In the genomic region with DNA sequence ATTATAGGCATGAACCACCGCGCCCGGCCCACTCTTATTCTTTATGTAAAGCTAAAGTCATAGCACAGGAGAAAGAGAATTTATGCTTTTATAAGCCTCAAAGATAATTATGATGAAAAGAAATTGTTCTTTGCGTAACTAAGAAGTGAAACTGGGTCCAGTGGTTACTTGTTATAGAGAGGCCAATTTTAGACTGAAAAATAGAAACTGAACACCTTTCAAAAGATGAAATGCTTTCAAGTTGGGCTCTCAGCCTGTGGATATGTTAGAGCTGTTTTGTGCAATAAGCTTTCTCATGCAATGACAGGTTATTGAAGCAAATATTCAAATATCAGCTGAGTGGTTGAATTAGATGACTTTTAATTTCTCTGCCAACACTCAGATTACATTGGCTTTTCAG, we compare ENCODE assay signal across 21 cellular contexts. TPM values are rescaled to one million over a fixed set of nuclear protein-coding genes. Genes with fewer than 3 reads are reported as not detected.
A peak's percentile ranks its signal among the peaks of the same experiment; 100 is the strongest.
DNase-seq lines count a peak whose midpoint lies in the region; ATAC-seq, FAIRE-seq and TF ChIP-seq lines count a peak whose summit lies in the region.
"Had no signal": no experiment of that assay in that cellular context is flagged by ENCODE, and none has a peak within 500 bp of the region (broad histone marks: within the 10 kb centered on the region; RNA-seq: fewer than 3 reads in every experiment).

No MANE protein-coding gene starts in this region.

- H3K9ac ChIP-seq in astrocyte (ENCODE audit: low read length), result no peak overlapping the region
- H3K9ac ChIP-seq: BLaER1 treated with 17β-estradiol and CSF1 and Interleukin-3, amounts not matched to agents 10 nM and 100 nM had no signal

- H3K27ac Mint-ChIP-seq in astrocyte (ENCODE audit: unreplicated experiment), result peak overlapping the region; percentile 18
- H3K27ac Mint-ChIP-seq: GM23338 had no signal

- in situ Hi-C loops in HAP-1 (cut with MboI; ENCODE audit: low sequenced_read_pairs), result no loop called here

- no peak for TF ChIP-seq RAD21 in A549 (conservative IDR thresholded peaks at IDR 0.05 in 1 of 2, IDR thresholded peaks at IDR 0.05 in 1 of 2)

- H3K79me2 ChIP-seq in astrocyte (ENCODE audit: insufficient read depth, low read length), result no peaks in the 10 kb centered on the region

- no peak for DNase-seq in A549 (ENCODE audit: low read depth in 1 of 2, low spot score in 1 of 2)
- peak; percentile 40 to 83 for DNase-seq in NOMO-1 (lab: John Stamatoyannopoulos, UW; ENCODE audit: unreplicated experiment in 2 of 2)
- DNase-seq in astrocyte (ENCODE audit: low read depth), result no peak
- no peak for DNase-seq in NCI-H1105 treated with DMSO at 0.1 percent for 48 hours (lab: John Stamatoyannopoulos, UW)
- no peak for DNase-seq in cortex of kidney (lab: John Stamatoyannopoulos, UW)
- no peak for DNase-seq in HAP-1 (ENCODE audit: low spot score in 2 of 2)
- DNase-seq: MG63, NCI-H1417, NCI-H1930, NCI-H2171 treated with DMSO at 0.1 percent for 48 hours, NCI-H774, RPMI8226, SJCRH30 had no signal

- H3K4me1 ChIP-seq in A549, result peaks cover 41% of the 10 kb centered on the region
- peaks cover 19% of the 10 kb centered on the region for H3K4me1 ChIP-seq in astrocyte (ENCODE audit: insufficient read depth, low read length)
- peaks cover 25% of the 10 kb centered on the region for H3K4me1 ChIP-seq in HAP-1

- H3K4me3 Mint-ChIP-seq in astrocyte (ENCODE audit: unreplicated experiment), result no peak overlapping the region
- H3K4me3 Mint-ChIP-seq: GM23338 had no signal

- H3K9me3 ChIP-seq in A549, result no peaks in the 10 kb centered on the region
- no peaks in the 10 kb centered on the region for H3K9me3 ChIP-seq in astrocyte (ENCODE audit: insufficient read depth, low read depth, low read length)
- H3K9me3 ChIP-seq in HAP-1, result no peaks in the 10 kb centered on the region
- H3K9me3 ChIP-seq: BLaER1 treated with 17β-estradiol and CSF1 and Interleukin-3, amounts not matched to agents 10 nM and 100 nM; MG63; SJCRH30 had no signal

- TF ChIP-seq POLR2A in A549 (IDR thresholded peaks at IDR 0.05; ENCODE audit: low read length), result no peak

- 96% methylated on average over 4 of the region's 4 CpGs for WGBS in A549 (ENCODE audit: missing lambda C conversion rate)

- H4K20me1 ChIP-seq in astrocyte (ENCODE audit: insufficient read depth, low read length), result no peaks in the 10 kb centered on the region
- H4K20me1 ChIP-seq: BLaER1 treated with 17β-estradiol and CSF1 and Interleukin-3, amounts not matched to agents 10 nM and 100 nM had no signal

- no peak for ATAC-seq in A549
- peak; percentile 25 for ATAC-seq in GM18498 (IDR thresholded peaks at IDR 0.05; ENCODE audit: unreplicated experiment)
- ATAC-seq: GM23338 had no signal

- no peak for FAIRE-seq in A549 (lab: Jason Lieb, UNC)
- FAIRE-seq in astrocyte (lab: Jason Lieb, UNC), result no peak
- FAIRE-seq: A204.1, GM18507, HepG2 had no signal

- no peak overlapping the region for H2AFZ ChIP-seq in astrocyte (ENCODE audit: low read depth, low read length)
- H2AFZ ChIP-seq: GM23338 had no signal

- CTCF ChIA-PET in A549 (lab: Yijun Ruan, JAX), result interaction anchor here (0.7 to 13.3 kb wide), 7 partner anchors 14 to 92 kb away, joined by 3 to 292 read pairs (median 191); no protein-coding TSS in a partner anchor

- H3K4me3 ChIP-seq in A549 (no peak overlapping the region), astrocyte (ENCODE audit: insufficient read depth, low read depth, low read length) (no peak overlapping the region), HAP-1 (no peak overlapping the region)
- H3K4me3 ChIP-seq: BLaER1 treated with 17β-estradiol and CSF1 and Interleukin-3, amounts not matched to agents 10 nM and 100 nM; GM23338; MG63; SJCRH30 had no signal

- TF ChIP-seq CTCF in A549 (IDR thresholded peaks at IDR 0.05) (no peak), astrocyte (IDR thresholded peaks at IDR 0.05; ENCODE audit: insufficient read depth, low read depth, low read length) (no peak)

- POLR2A ChIA-PET in A549 (lab: Yijun Ruan, JAX), result no interaction called here

- H3K36me3 ChIP-seq in astrocyte (ENCODE audit: insufficient read depth, low read length) (no peaks in the 10 kb centered on the region), HAP-1 (replicated peaks) (no peaks in the 10 kb centered on the region)
- H3K36me3 ChIP-seq: BLaER1 treated with 17β-estradiol and CSF1 and Interleukin-3, amounts not matched to agents 10 nM and 100 nM; MG63; SJCRH30 had no signal

- no peaks in the 10 kb centered on the region for H3K9me3 Mint-ChIP-seq in astrocyte (ENCODE audit: unreplicated experiment)
- H3K9me3 Mint-ChIP-seq: GM23338 had no signal

- H3K27me3 Mint-ChIP-seq in astrocyte (ENCODE audit: low read depth, unreplicated experiment), result no peaks in the 10 kb centered on the region

- H3K4me2 ChIP-seq in A549 (peak overlapping the region; percentile 87; the same call in 1 of the 3 replicates), astrocyte (ENCODE audit: low read length) (no peak overlapping the region)
- H3K4me2 ChIP-seq: BLaER1 treated with 17β-estradiol and CSF1 and Interleukin-3, amounts not matched to agents 10 nM and 100 nM; GM23338 had no signal

- H3K36me3 Mint-ChIP-seq in astrocyte (ENCODE audit: low read depth, unreplicated experiment), result no peaks in the 10 kb centered on the region

- H3K27me3 ChIP-seq in astrocyte (ENCODE audit: insufficient read depth, low read length) (no peaks in the 10 kb centered on the region), HAP-1 (ENCODE audit: low read depth) (no peaks in the 10 kb centered on the region)
- H3K27me3 ChIP-seq: BLaER1 treated with 17β-estradiol and CSF1 and Interleukin-3, amounts not matched to agents 10 nM and 100 nM; MG63; SJCRH30 had no signal

- TF ChIP-seq EP300 in A549 (IDR thresholded peaks at IDR 0.05), result no peak

- H3K4me1 Mint-ChIP-seq in astrocyte (ENCODE audit: low read depth, unreplicated experiment), result peaks cover 27% of the 10 kb centered on the region

- peak overlapping the region; percentile 46 to 97; a peak in 4 of 6 replicates for H3K27ac ChIP-seq in A549
- no peak overlapping the region for H3K27ac ChIP-seq in astrocyte (ENCODE audit: low read depth, low read length)
- H3K27ac ChIP-seq: BLaER1 treated with 17β-estradiol and CSF1 and Interleukin-3, amounts not matched to agents 10 nM and 100 nM; SJCRH30 had no signal

TF ChIP-seq in A549, 52 proteins besides CTCF, POLR2A, EP300 and RAD21 (continues in another document):
- TF ChIP-seq HOXA7 (CRISPR knock-in tag; IDR thresholded peaks at IDR 0.05), result no peak
- no peak for TF ChIP-seq SREBF2 (IDR thresholded peaks at IDR 0.05)
- TF ChIP-seq ZSCAN20 (CRISPR knock-in tag; IDR thresholded peaks at IDR 0.05), result no peak
- no peak for TF ChIP-seq PHF8 (IDR thresholded peaks at IDR 0.05; ENCODE audit: borderline replicate concordance, low read depth)
- TF ChIP-seq HEYL (CRISPR knock-in tag; IDR thresholded peaks at IDR 0.05), result no peak
- no peak for TF ChIP-seq KDM1A (IDR thresholded peaks at IDR 0.05; ENCODE audit: low read depth)
- TF ChIP-seq, protein P1, sequence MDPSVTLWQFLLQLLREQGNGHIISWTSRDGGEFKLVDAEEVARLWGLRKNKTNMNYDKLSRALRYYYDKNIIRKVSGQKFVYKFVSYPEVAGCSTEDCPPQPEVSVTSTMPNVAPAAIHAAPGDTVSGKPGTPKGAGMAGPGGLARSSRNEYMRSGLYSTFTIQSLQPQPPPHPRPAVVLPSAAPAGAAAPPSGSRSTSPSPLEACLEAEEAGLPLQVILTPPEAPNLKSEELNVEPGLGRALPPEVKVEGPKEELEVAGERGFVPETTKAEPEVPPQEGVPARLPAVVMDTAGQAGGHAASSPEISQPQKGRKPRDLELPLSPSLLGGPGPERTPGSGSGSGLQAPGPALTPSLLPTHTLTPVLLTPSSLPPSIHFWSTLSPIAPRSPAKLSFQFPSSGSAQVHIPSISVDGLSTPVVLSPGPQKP (IDR thresholded peaks at IDR 0.05; ENCODE audit: low read depth, low read length), result no peak
- no peak for TF ChIP-seq ZNF302 (CRISPR knock-in tag; IDR thresholded peaks at IDR 0.05)
- no peak for TF ChIP-seq ZFP36 (IDR thresholded peaks at IDR 0.05; ENCODE audit: borderline replicate concordance, partially characterized antibody)

RNA-seq across cellular contexts. Expression of a gene that starts 7.9 kb away (rescaled TPM):
- polyA plus RNA-seq in A549 (2011; rRNA removed) (0.81 and 1.0 TPM in 2 replicates), A549 (2017; fragmentation: RNase III; extraction: RNeasy Plus Mini Kit Qiagen cat#74134 plus additional on column Dnase treatment) (0.54 to 0.83 TPM (median 0.64 TPM) in 3 replicates)
- polyA plus RNA-seq in A549 (2012; cell fraction: cytosol; rRNA removed), result 0.33 and 0.45 TPM in 2 replicates
- polyA plus RNA-seq in A549 (2012; cell fraction: nucleus; rRNA removed), result 0.55 and 0.61 TPM in 2 replicates
- polyA minus RNA-seq in A549 (2011; rRNA and poly(A)+ RNA removed), result 0.45 and 0.73 TPM in 2 replicates
- total RNA-seq in astrocyte, result 1.4 and 2.2 TPM in 2 replicates
- total RNA-seq: SJCRH30; T-helper 2 cell treated with Interferon-gamma antibody and Interleukin-4, amounts not matched to agents 100 ng/mL and 5 ng/mL, for 36 hours had no signal

RNA-seq across cellular contexts. Expression of a gene that starts 10.3 kb away (rescaled TPM):
- polyA plus RNA-seq in A549 (2011; rRNA removed) (17.3 and 18.5 TPM in 2 replicates), A549 (2017; fragmentation: RNase III; extraction: RNeasy Plus Mini Kit Qiagen cat#74134 plus additional on column Dnase treatment) (21.5 to 31.0 TPM (median 29.8 TPM) in 3 replicates)
- 27.7 and 44.4 TPM in 2 replicates for polyA plus RNA-seq in A549 (2012; cell fraction: cytosol; rRNA removed)
- polyA plus RNA-seq in A549 (2012; cell fraction: nucleus; rRNA removed), result 69.3 and 96.5 TPM in 2 replicates
- 14.0 and 17.0 TPM in 2 replicates for polyA minus RNA-seq in A549 (2011; rRNA and poly(A)+ RNA removed)
- total RNA-seq in astrocyte, result 24.2 and 31.9 TPM in 2 replicates

RNA-seq across cellular contexts. Expression of a gene that starts 38.7 kb away (rescaled TPM):
- 7.8 and 12.9 TPM in 2 replicates for polyA plus RNA-seq in A549 (2011; rRNA removed)
- polyA plus RNA-seq in A549 (2012; cell fraction: cytosol; rRNA removed), result 11.9 and 15.3 TPM in 2 replicates
- polyA plus RNA-seq in A549 (2012; cell fraction: nucleus; rRNA removed), result 33.3 and 42.3 TPM in 2 replicates
- polyA plus RNA-seq in A549 (2017; fragmentation: RNase III; extraction: RNeasy Plus Mini Kit Qiagen cat#74134 plus additional on column Dnase treatment), result 7.9 to 9.9 TPM (median 9.6 TPM) in 3 replicates
- 17.8 and 19.7 TPM in 2 replicates for polyA minus RNA-seq in A549 (2011; rRNA and poly(A)+ RNA removed)
- total RNA-seq in astrocyte, result 99.9 and 129 TPM in 2 replicates
- total RNA-seq: T-helper 2 cell treated with Interferon-gamma antibody and Interleukin-4, amounts not matched to agents 100 ng/mL and 5 ng/mL, for 36 hours had no signal

RNA-seq across cellular contexts. Expression of a gene that starts 47.1 kb away (rescaled TPM):
- polyA plus RNA-seq in A549 (2011; rRNA removed), result not detected in 2 replicates
- polyA plus RNA-seq in A549 (2012; cell fraction: cytosol; rRNA removed), result not detected in 2 replicates
- polyA plus RNA-seq in A549 (2012; cell fraction: nucleus; rRNA removed), result not detected in 2 replicates
- polyA plus RNA-seq in A549 (2017; fragmentation: RNase III; extraction: RNeasy Plus Mini Kit Qiagen cat#74134 plus additional on column Dnase treatment), result not detected in 3 replicates
- polyA minus RNA-seq in A549 (2011; rRNA and poly(A)+ RNA removed), result not detected in 2 replicates
- not detected in 2 replicates for total RNA-seq in astrocyte
- total RNA-seq: GM23338; HepG2; NCI-H460; SJCRH30; T-helper 2 cell treated with Interferon-gamma antibody and Interleukin-4, amounts not matched to agents 100 ng/mL and 5 ng/mL, for 36 hours had no signal
- polyA plus RNA-seq: GM23338, HepG2 had no signal

RNA-seq across cellular contexts. Expression of a gene that starts 51.2 kb away (rescaled TPM):
- polyA plus RNA-seq in A549 (2011; rRNA removed) (not detected in 2 replicates), A549 (2017; fragmentation: RNase III; extraction: RNeasy Plus Mini Kit Qiagen cat#74134 plus additional on column Dnase treatment) (not detected in 3 replicates)
- not detected in 2 replicates for polyA plus RNA-seq in A549 (2012; cell fraction: cytosol; rRNA removed)
- not detected in 2 replicates for polyA plus RNA-seq in A549 (2012; cell fraction: nucleus; rRNA removed)
- not detected in 2 replicates for polyA minus RNA-seq in A549 (2011; rRNA and poly(A)+ RNA removed)
- not detected in 2 replicates for total RNA-seq in astrocyte
- total RNA-seq: GM23338; HepG2; NCI-H460; SJCRH30; T-helper 2 cell treated with Interferon-gamma antibody and Interleukin-4, amounts not matched to agents 100 ng/mL and 5 ng/mL, for 36 hours had no signal
- polyA plus RNA-seq: GM23338, HepG2 had no signal

Comparison
In these comparisons a context has a peak if more than half of its experiments do, and no peak if none do; other contexts are left out.
1. DNase-seq: peak in NOMO-1 (2 of 2); none in A549 (0 of 2), astrocyte (single experiment), NCI-H1105 treated with DMSO at 0.1 percent for 48 hours (single experiment), cortex of kidney (single experiment) and HAP-1 (0 of 2).